ENCODE assay signal across 15 cellular contexts in genomic region chr7:51666261-51666660, GRCh38.
"Had no signal": no experiment of that assay in that cellular context is flagged by ENCODE, and none has a peak within 500 bp of the region (broad histone marks: within the 10 kb centered on the region; RNA-seq: fewer than 3 reads in every experiment).

No MANE protein-coding gene starts in this region.

- H3K27ac ChIP-seq: esophagus squamous epithelium, thyroid gland had no signal

- H3K36me3 ChIP-seq: esophagus squamous epithelium, thyroid gland had no signal

- H3K4me1 ChIP-seq: esophagus squamous epithelium, thyroid gland had no signal

- DNase-seq: activated CD4-positive, alpha-beta T cell treated with anti-CD3 and anti-CD28 coated beads, Interleukin-2, amount 10 ng/mL, durations not matched to agents 24 days and 14 days; activated CD8-positive, alpha-beta T cell treated with anti-CD3 and anti-CD28 coated beads, Interleukin-2, amount 10 ng/mL, durations not matched to agents 7 days and 5 days; activated naive CD4-positive, alpha-beta T cell treated with Interleukin-2 at 50 U/mL for 16 hours; activated naive CD8-positive, alpha-beta T cell treated with anti-CD3 and anti-CD28 coated beads, Interleukin-2, amount 10 ng/mL, durations not matched to agents 7 days and 5 days; activated T-cell treated with anti-CD3 and anti-CD28 coated beads, Interleukin-2, amount 50 U/mL, for 24 hours; amygdala; dermis blood vessel endothelial cell; effector memory CD4-positive, alpha-beta T cell; esophagus squamous epithelium; left cardiac atrium; occipital lobe; stimulated activated CD8-positive, alpha-beta memory T cell treated with anti-CD3 and anti-CD28 coated beads, Interleukin-4, amount 100 ng/mL, for 48 hours; stimulated activated naive CD4-positive, alpha-beta T cell; thyroid gland had no signal

- H3K27me3 ChIP-seq: thyroid gland had no signal

- ATAC-seq: activated CD8-positive, alpha-beta T cell treated with anti-CD3 and anti-CD28 coated beads, Interleukin-2, amount 10 ng/mL, durations not matched to agents 7 days and 5 days; left cardiac atrium had no signal

- H3K4me3 ChIP-seq: esophagus squamous epithelium, lung, thyroid gland had no signal

- H3K9me3 ChIP-seq: esophagus squamous epithelium, thyroid gland had no signal
